Comparison of ENCODE assay signal across 8 cellular contexts in genomic region chr20:50635676-50636600, GRCh38. TPM values are rescaled to one million over a fixed set of nuclear protein-coding genes. Genes with fewer than 3 reads are reported as not detected.
DNase-seq lines count a peak whose midpoint lies in the region; ATAC-seq lines count a peak whose summit lies in the region.

No MANE protein-coding gene starts in this region.

- H3K36me3 Mint-ChIP-seq in activated CD4-positive, alpha-beta T cell treated with anti-CD3 and anti-CD28 coated beads, Interleukin-2, amount 10 ng/mL, durations not matched to agents 24 days and 14 days (ENCODE audit: low read depth), result no peaks in the 10 kb centered on the region

- no peak overlapping the region for H3K27ac Mint-ChIP-seq in activated CD4-positive, alpha-beta T cell treated with anti-CD3 and anti-CD28 coated beads, Interleukin-2, amount 10 ng/mL, durations not matched to agents 24 days and 14 days
- H3K27ac Mint-ChIP-seq in stimulated activated naive CD8-positive, alpha-beta T cell treated with anti-CD3 and anti-CD28 coated beads, Interleukin-15, amount 100 ng/mL, for 72 hours, result peak overlapping the region in 1 of 2 donors; percentile 72

- H3K18ac ChIP-seq in mesendoderm (ENCODE audit: low read length), result no peak overlapping the region

- no peak overlapping the region for H4K5ac ChIP-seq in mesendoderm (ENCODE audit: low read length)

- H3K4ac ChIP-seq in mesendoderm (ENCODE audit: low read depth, low read length), result no peak overlapping the region

- peak overlapping the region; percentile 13 for H3K27ac ChIP-seq in ectodermal cell (ENCODE audit: insufficient read depth, low read depth, low read length, poor library complexity, severe bottlenecking)
- H3K27ac ChIP-seq in mesendoderm (ENCODE audit: low read depth, low read length), result no peak overlapping the region

- peak; percentile 78 for DNase-seq in AG08395 (ENCODE audit: low spot score)
- DNase-seq in GM19238 (ENCODE audit: insufficient read length, low spot score), result peak; percentile 65
- peak; percentile 45 for DNase-seq in NCI-H460 (ENCODE audit: extremely low read depth, low read depth)
- peak; percentile 86 for DNase-seq in activated CD4-positive, alpha-beta T cell treated with anti-CD3 and anti-CD28 coated beads, Interleukin-2, amount 10 ng/mL, durations not matched to agents 24 days and 14 days
- DNase-seq in mesendoderm, result peak; percentile 94
- DNase-seq in stimulated activated naive CD8-positive, alpha-beta T cell treated with anti-CD3 and anti-CD28 coated beads, Interleukin-15, amount 100 ng/mL, for 72 hours, result peak; percentile 64 to 69
- no peak for DNase-seq in putamen (ENCODE audit: low spot score)

- H3K4me2 ChIP-seq in mesendoderm (ENCODE audit: low read length), result peak overlapping the region; percentile 14

- no peaks in the 10 kb centered on the region for H3K79me2 ChIP-seq in mesendoderm (ENCODE audit: control insufficient read depth, insufficient read depth, low read length)

- H2AK5ac ChIP-seq in mesendoderm (ENCODE audit: low read length), result no peak overlapping the region

- no peak overlapping the region for H4K8ac ChIP-seq in mesendoderm (ENCODE audit: low read depth, low read length)

- peak overlapping the region; percentile 19 for H3K9ac ChIP-seq in mesendoderm (ENCODE audit: low read length)

- H3K4me3 ChIP-seq in ectodermal cell (ENCODE audit: insufficient read depth, low read depth, low read length) (no peak overlapping the region), mesendoderm (ENCODE audit: low read length) (no peak overlapping the region)

- H3K23ac ChIP-seq in mesendoderm (ENCODE audit: low read length), result no peak overlapping the region

- H3K36me3 ChIP-seq in ectodermal cell (ENCODE audit: control insufficient read depth, insufficient read depth, low read length) (no peaks in the 10 kb centered on the region), mesendoderm (ENCODE audit: control insufficient read depth, insufficient read depth, low read length) (no peaks in the 10 kb centered on the region)

- no peaks in the 10 kb centered on the region for H3K9me3 Mint-ChIP-seq in activated CD4-positive, alpha-beta T cell treated with anti-CD3 and anti-CD28 coated beads, Interleukin-2, amount 10 ng/mL, durations not matched to agents 24 days and 14 days
- no peaks in the 10 kb centered on the region for H3K9me3 Mint-ChIP-seq in stimulated activated naive CD8-positive, alpha-beta T cell treated with anti-CD3 and anti-CD28 coated beads, Interleukin-15, amount 100 ng/mL, for 72 hours

- no peak overlapping the region for H2BK5ac ChIP-seq in mesendoderm (ENCODE audit: low read length)

- H2BK15ac ChIP-seq in mesendoderm (replicated peaks; ENCODE audit: low read depth), result no peak overlapping the region

- H3K9me3 ChIP-seq in ectodermal cell (ENCODE audit: control insufficient read depth, low read length), result no peaks in the 10 kb centered on the region

- H3K56ac ChIP-seq in mesendoderm (ENCODE audit: low read length), result peak overlapping the region; percentile 67

- peaks cover 5% of the 10 kb centered on the region for H3K27me3 Mint-ChIP-seq in activated CD4-positive, alpha-beta T cell treated with anti-CD3 and anti-CD28 coated beads, Interleukin-2, amount 10 ng/mL, durations not matched to agents 24 days and 14 days
- peaks cover 17% of the 10 kb centered on the region for H3K27me3 Mint-ChIP-seq in stimulated activated naive CD8-positive, alpha-beta T cell treated with anti-CD3 and anti-CD28 coated beads, Interleukin-15, amount 100 ng/mL, for 72 hours

- H3K79me1 ChIP-seq in mesendoderm (ENCODE audit: low read length), result no peaks in the 10 kb centered on the region

- H3K27me3 ChIP-seq in ectodermal cell (ENCODE audit: control insufficient read depth, insufficient read depth, low read length, poor library complexity, severe bottlenecking) (no peaks in the 10 kb centered on the region), mesendoderm (ENCODE audit: insufficient read depth, low read length, poor library complexity) (no peaks in the 10 kb centered on the region)

- H3K4me3 Mint-ChIP-seq in activated CD4-positive, alpha-beta T cell treated with anti-CD3 and anti-CD28 coated beads, Interleukin-2, amount 10 ng/mL, durations not matched to agents 24 days and 14 days, result no peak overlapping the region
- no peak overlapping the region for H3K4me3 Mint-ChIP-seq in stimulated activated naive CD8-positive, alpha-beta T cell treated with anti-CD3 and anti-CD28 coated beads, Interleukin-15, amount 100 ng/mL, for 72 hours

- peaks cover 18% of the 10 kb centered on the region for H3K4me1 ChIP-seq in ectodermal cell (ENCODE audit: control insufficient read depth, insufficient read depth, low read length)
- H3K4me1 ChIP-seq in mesendoderm (ENCODE audit: control insufficient read depth, low read depth, low read length), result peaks cover 5% of the 10 kb centered on the region

- intact Hi-C loops in activated CD4-positive, alpha-beta T cell treated with anti-CD3 and anti-CD28 coated beads, Interleukin-2, amount 10 ng/mL, durations not matched to agents 24 days and 14 days (cut with micrococcal nuclease), result no loop called here

- H3K4me1 Mint-ChIP-seq in activated CD4-positive, alpha-beta T cell treated with anti-CD3 and anti-CD28 coated beads, Interleukin-2, amount 10 ng/mL, durations not matched to agents 24 days and 14 days, result no peaks in the 10 kb centered on the region
- no peaks in the 10 kb centered on the region for H3K4me1 Mint-ChIP-seq in stimulated activated naive CD8-positive, alpha-beta T cell treated with anti-CD3 and anti-CD28 coated beads, Interleukin-15, amount 100 ng/mL, for 72 hours

- 41 to 42% methylated on average over 21 of the region's 21 CpGs for WGBS in ectodermal cell, 2 experiments
- WGBS in mesendoderm (ENCODE audit: extremely low coverage, insufficient coverage, low lambda C conversion rate), result no CpG with 5 or more reads among the region's 21 CpGs

- peak; percentile 80 for ATAC-seq in stimulated activated naive CD8-positive, alpha-beta T cell treated with anti-CD3 and anti-CD28 coated beads, Interleukin-15, amount 100 ng/mL, for 72 hours

- H2BK120ac ChIP-seq in mesendoderm (ENCODE audit: low read depth, low read length), result no peak overlapping the region

RNA-seq across cellular contexts. Expression of gene RIPOR3, which starts 55.4 kb away (rescaled TPM):
- 0.12 TPM in 1 of 2 replicates, not detected in the other for total RNA-seq in NCI-H460 (2014; rRNA removed; shearing (Covaris generic))
- not detected in 2 replicates for polyA plus RNA-seq in NCI-H460 (2014; cell fraction: nucleus; rRNA removed)
- not detected in 2 replicates for total RNA-seq in activated CD4-positive, alpha-beta T cell treated with anti-CD3 and anti-CD28 coated beads, Interleukin-2, amount 10 ng/mL, durations not matched to agents 24 days and 14 days
- 2.6 TPM for polyA plus RNA-seq in ectodermal cell (2013, experiment 1 of 4)
- 1.9 TPM for polyA plus RNA-seq in ectodermal cell (2013, experiment 2 of 4)
- polyA plus RNA-seq in ectodermal cell (2013, experiment 3 of 4), result 1.5 TPM
- 2.1 TPM for polyA plus RNA-seq in ectodermal cell (2013, experiment 4 of 4)
- polyA plus RNA-seq in mesendoderm (2013, experiment 1 of 2), result 0.06 TPM
- 0.11 TPM for polyA plus RNA-seq in mesendoderm (2013, experiment 2 of 2)
